10 cellular contexts compared by ENCODE assay signal in the genomic region with DNA sequence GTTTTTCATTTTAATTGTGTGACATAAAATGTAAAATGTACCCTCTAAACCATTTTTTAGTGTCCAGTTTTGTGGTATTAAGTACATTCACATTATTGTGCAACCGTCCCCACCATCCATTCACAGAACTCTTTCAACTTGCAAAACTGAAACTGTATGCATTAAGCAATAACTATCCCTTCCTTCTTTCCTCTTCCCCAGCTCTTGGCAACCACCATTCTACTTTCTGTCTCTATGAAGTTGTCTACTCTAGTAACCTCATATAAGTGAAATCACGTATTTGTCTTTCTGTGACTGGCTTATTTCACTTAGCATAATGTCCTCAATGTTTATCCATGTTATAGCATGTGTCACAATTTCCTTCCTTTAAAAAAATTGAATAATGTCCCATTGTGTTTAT.
A peak's percentile ranks its signal among the peaks of the same experiment; 100 is the strongest.
DNase-seq lines count a peak whose midpoint lies in the region; ATAC-seq and TF ChIP-seq lines count a peak whose summit lies in the region.
"Had no signal": no experiment of that assay in that cellular context is flagged by ENCODE, and none has a peak within 500 bp of the region (broad histone marks: within the 10 kb centered on the region; RNA-seq: fewer than 3 reads in every experiment).

No MANE protein-coding gene starts in this region.

- peak overlapping the region in 2 of 3 donors; percentile 10 to 21 for H3K27ac Mint-ChIP-seq in CD4-positive, CD25-positive, alpha-beta regulatory T cell
- peak overlapping the region; percentile 33 for H3K27ac Mint-ChIP-seq in dendritic cell treated with granulocyte-macrophage colony-stimulating factor and Interleukin-4, amounts not matched to agents 40 ng/mL and 50 ng/mL, for 4 days

- H3K27me3 ChIP-seq in CD4-positive, CD25-positive, alpha-beta regulatory T cell (ENCODE audit: control insufficient read depth, insufficient read depth, low read length): no peaks in the 10 kb centered on the region
- no peaks in the 10 kb centered on the region for H3K27me3 ChIP-seq in esophagus muscularis mucosa

- H3K36me3 Mint-ChIP-seq in CD4-positive, CD25-positive, alpha-beta regulatory T cell: peaks cover 16% of the 10 kb centered on the region
- H3K36me3 Mint-ChIP-seq in dendritic cell treated with granulocyte-macrophage colony-stimulating factor and Interleukin-4, amounts not matched to agents 40 ng/mL and 50 ng/mL, for 4 days (ENCODE audit: low read depth): no peaks in the 10 kb centered on the region

- TF ChIP-seq CTCF in esophagus muscularis mucosa (IDR thresholded peaks at IDR 0.05): no peak

- no peak for TF ChIP-seq POLR2A in esophagus muscularis mucosa (IDR thresholded peaks at IDR 0.05; ENCODE audit: low read depth)

- DNase-seq in CD4-positive, CD25-positive, alpha-beta regulatory T cell: no peak
- no peak for DNase-seq in stimulated activated naive CD4-positive, alpha-beta T cell (lab: John Stamatoyannopoulos, UW)
- DNase-seq in NCI-H2171 (lab: John Stamatoyannopoulos, UW) (no peak), H4 (ENCODE audit: low spot score) (no peak), esophagus muscularis mucosa (ENCODE audit: extremely low spot score) (no peak)
- DNase-seq: amniotic stem cell; stimulated activated CD4-positive, alpha-beta T cell treated with anti-CD3 and anti-CD28 coated beads, Interleukin-1b, Interleukin-23, amount 100 ng/mL, for 48 hours had no signal

- intact Hi-C loops in dendritic cell treated with granulocyte-macrophage colony-stimulating factor and Interleukin-4, amounts not matched to agents 40 ng/mL and 50 ng/mL, for 4 days (cut with micrococcal nuclease): no loop called here
- intact Hi-C loops in esophagus muscularis mucosa (cut with DNase I): no loop called here

- H3K27me3 Mint-ChIP-seq in CD4-positive, CD25-positive, alpha-beta regulatory T cell: no peaks in the 10 kb centered on the region
- H3K27me3 Mint-ChIP-seq in dendritic cell treated with granulocyte-macrophage colony-stimulating factor and Interleukin-4, amounts not matched to agents 40 ng/mL and 50 ng/mL, for 4 days: no peaks in the 10 kb centered on the region

- no peak overlapping the region for H3K4me3 ChIP-seq in CD4-positive, CD25-positive, alpha-beta regulatory T cell (ENCODE audit: low read depth, low read length)
- H3K4me3 ChIP-seq in esophagus muscularis mucosa: no peak overlapping the region

- no peak overlapping the region for H3K27ac ChIP-seq in CD4-positive, CD25-positive, alpha-beta regulatory T cell (ENCODE audit: insufficient read depth, low read length, poor library complexity, severe bottlenecking)
- no peak overlapping the region for H3K27ac ChIP-seq in esophagus muscularis mucosa (replicated peaks in 1 of 4)

- ATAC-seq in CD4-positive, CD25-positive, alpha-beta regulatory T cell (ENCODE audit: low read depth in 2 of 2): no peak
- ATAC-seq in GM21367 (IDR thresholded peaks at IDR 0.05; ENCODE audit: unreplicated experiment) (peak; percentile 52), HG03460 (IDR thresholded peaks at IDR 0.05; ENCODE audit: unreplicated experiment) (peak; percentile 83)

- no peak for TF ChIP-seq EP300 in esophagus muscularis mucosa (IDR thresholded peaks at IDR 0.05)

- H3K36me3 ChIP-seq in CD4-positive, CD25-positive, alpha-beta regulatory T cell (ENCODE audit: control insufficient read depth, insufficient read depth, low read length): peaks cover 7% of the 10 kb centered on the region
- peaks cover 0 to 4% (median 0%) of the 10 kb centered on the region in 4 donors for H3K36me3 ChIP-seq in esophagus muscularis mucosa

- H3K9me3 ChIP-seq in CD4-positive, CD25-positive, alpha-beta regulatory T cell (ENCODE audit: control insufficient read depth in 2 of 2, low read length in 2 of 2): no peaks in the 10 kb centered on the region
- H3K9me3 ChIP-seq in esophagus muscularis mucosa: no peaks in the 10 kb centered on the region

- WGBS in esophagus muscularis mucosa: 75% methylated on average over 2 of the region's 2 CpGs

- peaks cover 0 to 1% (median 0%) of the 10 kb centered on the region in 7 donors for H3K9me3 Mint-ChIP-seq in CD4-positive, CD25-positive, alpha-beta regulatory T cell
- no peaks in the 10 kb centered on the region for H3K9me3 Mint-ChIP-seq in dendritic cell treated with granulocyte-macrophage colony-stimulating factor and Interleukin-4, amounts not matched to agents 40 ng/mL and 50 ng/mL, for 4 days

- H3K4me3 Mint-ChIP-seq in CD4-positive, CD25-positive, alpha-beta regulatory T cell: no peak overlapping the region
- H3K4me3 Mint-ChIP-seq in dendritic cell treated with granulocyte-macrophage colony-stimulating factor and Interleukin-4, amounts not matched to agents 40 ng/mL and 50 ng/mL, for 4 days: peak overlapping the region; percentile 18

- H3K4me1 ChIP-seq in CD4-positive, CD25-positive, alpha-beta regulatory T cell (ENCODE audit: control insufficient read depth, insufficient read depth, low read length, poor library complexity, severe bottlenecking): peaks cover 32% of the 10 kb centered on the region
- peaks cover 24 to 70% (median 45%) of the 10 kb centered on the region in 4 donors for H3K4me1 ChIP-seq in esophagus muscularis mucosa

- H3K4me1 Mint-ChIP-seq in CD4-positive, CD25-positive, alpha-beta regulatory T cell: peaks cover 35 to 65% (median 56%) of the 10 kb centered on the region in 4 donors
- H3K4me1 Mint-ChIP-seq in dendritic cell treated with granulocyte-macrophage colony-stimulating factor and Interleukin-4, amounts not matched to agents 40 ng/mL and 50 ng/mL, for 4 days (ENCODE audit: low read depth): peaks cover 45% of the 10 kb centered on the region

Comparison
In these comparisons a context has a peak if more than half of its experiments do, and no peak if none do; other contexts are left out.
1. ATAC-seq: peak in GM21367 (single experiment) and HG03460 (single experiment); none in CD4-positive, CD25-positive, alpha-beta regulatory T cell (0 of 2).